In genomic region chr17:19330271-19330670, GRCh38 we compare ENCODE assay signal across 1 cellular context.
TF ChIP-seq lines count a peak whose summit lies in the region.

No MANE protein-coding gene starts in this region.

TF ChIP-seq in IMR-90, 13 proteins besides CTCF, POLR2A, EP300 and RAD21:
- TF ChIP-seq SMC3 (IDR thresholded peaks at IDR 0.05; ENCODE audit: low read depth, low read length): no peak
- TF ChIP-seq RFX5 (IDR thresholded peaks at IDR 0.05; ENCODE audit: low read depth, low read length): no peak
- no peak for TF ChIP-seq FOS (IDR thresholded peaks at IDR 0.05; ENCODE audit: low read depth, low read length)
- TF ChIP-seq MXI1 (IDR thresholded peaks at IDR 0.05; ENCODE audit: borderline replicate concordance, low read depth, low read length): no peak
